In the genomic region with DNA sequence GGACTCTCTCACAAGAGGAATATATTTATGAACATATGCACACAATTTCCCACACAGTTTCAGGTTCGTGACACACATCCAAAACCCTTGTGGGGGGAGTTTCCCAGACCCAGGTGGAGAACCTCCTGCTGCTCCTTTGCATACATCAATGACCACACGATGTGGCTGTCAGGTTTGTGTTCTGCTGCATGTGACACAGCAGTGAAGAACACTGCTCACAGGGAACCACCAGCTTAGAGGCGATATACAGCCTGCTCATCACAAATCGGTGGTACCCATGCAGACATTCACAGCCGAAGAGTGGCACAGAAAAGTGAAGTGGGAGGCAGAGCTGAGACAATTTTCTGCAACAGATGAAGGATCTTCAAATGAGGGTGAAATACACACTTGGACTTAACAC, we compare ENCODE assay signal across 10 cellular contexts.
A peak's percentile ranks its signal among the peaks of the same experiment; 100 is the strongest.
DNase-seq lines count a peak whose midpoint lies in the region; ATAC-seq and TF ChIP-seq lines count a peak whose summit lies in the region.
"Had no signal": no experiment of that assay in that cellular context is flagged by ENCODE, and none has a peak within 500 bp of the region (broad histone marks: within the 10 kb centered on the region; RNA-seq: fewer than 3 reads in every experiment).

No MANE protein-coding gene starts in this region.

- peaks cover 6% of the 10 kb centered on the region for H3K9me2 ChIP-seq in GM23338 (ENCODE audit: insufficient read depth)
- H3K9me2 ChIP-seq: SK-N-SH had no signal

- H3F3A ChIP-seq in GM23338 (replicated peaks; ENCODE audit: low read depth) = no peaks in the 10 kb centered on the region

- H3K9ac ChIP-seq in KMS-11 = peak overlapping the region; percentile 22; the same call in 1 of the 2 replicates
- H3K9ac ChIP-seq: SK-N-SH had no signal

- H3K4me3 Mint-ChIP-seq in GM23338 = no peak overlapping the region

- peak; percentile 60 for DNase-seq in activated CD4-positive, alpha-beta T cell treated with anti-CD3 and anti-CD28 coated beads for 48 hours
- no peak for DNase-seq in activated CD4-positive, alpha-beta T cell treated with anti-CD3 and anti-CD28 coated beads, Interleukin-2, amount 50 U/mL, for 1 hour
- DNase-seq in GM23338 (ENCODE audit: low spot score) (no peak), putamen (ENCODE audit: low spot score) (no peak), NCI-H510A (lab: John Stamatoyannopoulos, UW) (no peak), RKO (ENCODE audit: low spot score) (no peak)
- DNase-seq in stimulated activated CD4-positive, alpha-beta T cell treated with anti-CD3 and anti-CD28 coated beads, Interleukin-4, amount 100 ng/mL, for 24 hours = peak; percentile 49
- DNase-seq: kidney, SK-N-SH had no signal

- H2AFZ ChIP-seq in GM23338 = no peak overlapping the region
- no peak overlapping the region for H2AFZ ChIP-seq in KMS-11 (ENCODE audit: low read depth)

- no peaks in the 10 kb centered on the region for H3K36me3 Mint-ChIP-seq in GM23338 (ENCODE audit: low read depth)

- H3K4me3 ChIP-seq in GM23338 (no peak overlapping the region), KMS-11 (IDR thresholded peaks at IDR 0.05; ENCODE audit: insufficient read depth, low read depth, low read length) (peak overlapping the region; percentile 89)

- H3K27ac ChIP-seq in GM23338 (ENCODE audit: low read depth) (no peak overlapping the region), KMS-11 (peak overlapping the region; percentile 74)

- ATAC-seq in GM23338 = peak; percentile 19; the same call in 1 of the 3 replicates

- peaks cover 3% of the 10 kb centered on the region for H3K27me3 Mint-ChIP-seq in GM23338 (ENCODE audit: insufficient read depth, low read depth, poor library complexity)

- no peaks in the 10 kb centered on the region for H3K79me2 ChIP-seq in GM23338 (replicated peaks; ENCODE audit: insufficient read depth)
- no peaks in the 10 kb centered on the region for H3K79me2 ChIP-seq in KMS-11 (ENCODE audit: insufficient read depth, low read depth)

- H3K36me3 ChIP-seq in GM23338 (ENCODE audit: insufficient read depth) = no peaks in the 10 kb centered on the region; the same call in 1 of the 2 replicates
- H3K36me3 ChIP-seq in KMS-11 (ENCODE audit: insufficient read depth) = no peaks in the 10 kb centered on the region

- H3K4me2 ChIP-seq in GM23338 (no peak overlapping the region), KMS-11 (peak overlapping the region; percentile 50)
- H3K4me2 ChIP-seq: SK-N-SH had no signal

- H3K4me1 ChIP-seq in GM23338 (ENCODE audit: insufficient read depth) (peaks cover 26% of the 10 kb centered on the region), KMS-11 (ENCODE audit: low read depth, poor library complexity, severe bottlenecking) (peaks cover 98% of the 10 kb centered on the region)

- H3K9me3 Mint-ChIP-seq in GM23338 = no peaks in the 10 kb centered on the region

- no peaks in the 10 kb centered on the region for H4K20me1 ChIP-seq in GM23338 (replicated peaks; ENCODE audit: insufficient read depth)
- no peaks in the 10 kb centered on the region for H4K20me1 ChIP-seq in KMS-11 (ENCODE audit: insufficient read depth)

- H3K27me3 ChIP-seq in GM23338 (ENCODE audit: insufficient read depth) (no peaks in the 10 kb centered on the region), KMS-11 (ENCODE audit: insufficient read depth, low read depth) (no peaks in the 10 kb centered on the region)

- H3K27ac Mint-ChIP-seq in GM23338 = no peak overlapping the region; the same call in 1 of the 2 replicates

- peaks cover 40% of the 10 kb centered on the region for H3K4me1 Mint-ChIP-seq in GM23338

- TF ChIP-seq CTCF in GM23338 (conservative IDR thresholded peaks at IDR 0.05; ENCODE audit: low read depth in 2 of 2) (no peak), KMS-11 (conservative IDR thresholded peaks at IDR 0.05; ENCODE audit: low read depth, low read length) (no peak)

TF ChIP-seq in GM23338, 12 proteins besides CTCF, POLR2A, EP300 and RAD21 (continues in another document):
- TF ChIP-seq EZH2 (IDR thresholded peaks at IDR 0.05; ENCODE audit: low read depth, unreplicated experiment) (no peak), ZNF331 (CRISPR knock-in tag; IDR thresholded peaks at IDR 0.05; ENCODE audit: low read depth) (no peak), CREB1 (CRISPR knock-in tag; IDR thresholded peaks at IDR 0.05; ENCODE audit: low read depth) (no peak), NANOG (IDR thresholded peaks at IDR 0.05; ENCODE audit: borderline replicate concordance) (no peak), JUNB (IDR thresholded peaks at IDR 0.05; ENCODE audit: unreplicated experiment) (no peak), EZH2phosphoT487 (IDR thresholded peaks at IDR 0.05; ENCODE audit: unreplicated experiment) (no peak)
- TF ChIP-seq, protein P1, sequence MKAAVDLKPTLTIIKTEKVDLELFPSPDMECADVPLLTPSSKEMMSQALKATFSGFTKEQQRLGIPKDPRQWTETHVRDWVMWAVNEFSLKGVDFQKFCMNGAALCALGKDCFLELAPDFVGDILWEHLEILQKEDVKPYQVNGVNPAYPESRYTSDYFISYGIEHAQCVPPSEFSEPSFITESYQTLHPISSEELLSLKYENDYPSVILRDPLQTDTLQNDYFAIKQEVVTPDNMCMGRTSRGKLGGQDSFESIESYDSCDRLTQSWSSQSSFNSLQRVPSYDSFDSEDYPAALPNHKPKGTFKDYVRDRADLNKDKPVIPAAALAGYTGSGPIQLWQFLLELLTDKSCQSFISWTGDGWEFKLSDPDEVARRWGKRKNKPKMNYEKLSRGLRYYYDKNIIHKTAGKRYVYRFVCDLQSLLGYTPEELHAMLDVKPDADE (IDR thresholded peaks at IDR 0.05) = no peak
- TF ChIP-seq, protein P2, sequence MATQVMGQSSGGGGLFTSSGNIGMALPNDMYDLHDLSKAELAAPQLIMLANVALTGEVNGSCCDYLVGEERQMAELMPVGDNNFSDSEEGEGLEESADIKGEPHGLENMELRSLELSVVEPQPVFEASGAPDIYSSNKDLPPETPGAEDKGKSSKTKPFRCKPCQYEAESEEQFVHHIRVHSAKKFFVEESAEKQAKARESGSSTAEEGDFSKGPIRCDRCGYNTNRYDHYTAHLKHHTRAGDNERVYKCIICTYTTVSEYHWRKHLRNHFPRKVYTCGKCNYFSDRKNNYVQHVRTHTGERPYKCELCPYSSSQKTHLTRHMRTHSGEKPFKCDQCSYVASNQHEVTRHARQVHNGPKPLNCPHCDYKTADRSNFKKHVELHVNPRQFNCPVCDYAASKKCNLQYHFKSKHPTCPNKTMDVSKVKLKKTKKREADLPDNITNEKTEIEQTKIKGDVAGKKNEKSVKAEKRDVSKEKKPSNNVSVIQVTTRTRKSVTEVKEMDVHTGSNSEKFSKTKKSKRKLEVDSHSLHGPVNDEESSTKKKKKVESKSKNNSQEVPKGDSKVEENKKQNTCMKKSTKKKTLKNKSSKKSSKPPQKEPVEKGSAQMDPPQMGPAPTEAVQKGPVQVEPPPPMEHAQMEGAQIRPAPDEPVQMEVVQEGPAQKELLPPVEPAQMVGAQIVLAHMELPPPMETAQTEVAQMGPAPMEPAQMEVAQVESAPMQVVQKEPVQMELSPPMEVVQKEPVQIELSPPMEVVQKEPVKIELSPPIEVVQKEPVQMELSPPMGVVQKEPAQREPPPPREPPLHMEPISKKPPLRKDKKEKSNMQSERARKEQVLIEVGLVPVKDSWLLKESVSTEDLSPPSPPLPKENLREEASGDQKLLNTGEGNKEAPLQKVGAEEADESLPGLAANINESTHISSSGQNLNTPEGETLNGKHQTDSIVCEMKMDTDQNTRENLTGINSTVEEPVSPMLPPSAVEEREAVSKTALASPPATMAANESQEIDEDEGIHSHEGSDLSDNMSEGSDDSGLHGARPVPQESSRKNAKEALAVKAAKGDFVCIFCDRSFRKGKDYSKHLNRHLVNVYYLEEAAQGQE (IDR thresholded peaks at IDR 0.05; ENCODE audit: unreplicated experiment) = no peak

Comparison
In these comparisons a context has a peak if more than half of its experiments do, and no peak if none do; other contexts are left out.
1. DNase-seq: peak in activated CD4-positive, alpha-beta T cell treated with anti-CD3 and anti-CD28 coated beads for 48 hours (single experiment) and stimulated activated CD4-positive, alpha-beta T cell treated with anti-CD3 and anti-CD28 coated beads, Interleukin-4, amount 100 ng/mL, for 24 hours (single experiment); none in activated CD4-positive, alpha-beta T cell treated with anti-CD3 and anti-CD28 coated beads, Interleukin-2, amount 50 U/mL, for 1 hour (single experiment), GM23338 (single experiment), putamen (single experiment), NCI-H510A (single experiment) and RKO (single experiment).